18 cellular contexts compared by ENCODE assay signal in genomic region chr10:47225928-47226645, GRCh38.
DNase-seq lines count a peak whose midpoint lies in the region; ATAC-seq and TF ChIP-seq lines count a peak whose summit lies in the region.
"Had no signal": no experiment of that assay in that cellular context is flagged by ENCODE, and none has a peak within 500 bp of the region (broad histone marks: within the 10 kb centered on the region; RNA-seq: fewer than 3 reads in every experiment).

No MANE protein-coding gene starts in this region.

- H3K4ac ChIP-seq in H9 (ENCODE audit: low read depth, low read length): no peak overlapping the region

- no peaks in the 10 kb centered on the region for H3K4me1 ChIP-seq in H9 (ENCODE audit: insufficient read depth, low read length)
- H3K4me1 ChIP-seq: BLaER1 treated with 17β-estradiol and CSF1 and Interleukin-3, amounts not matched to agents 10 nM and 100 nM had no signal

- H2BK5ac ChIP-seq in H9 (ENCODE audit: insufficient read length, low read length): no peak overlapping the region

- peak; percentile 21 for DNase-seq in activated CD8-positive, alpha-beta memory T cell treated with anti-CD3 and anti-CD28 coated beads, Interleukin-2, amount 10 ng/mL, durations not matched to agents 7 days and 5 days
- DNase-seq in activated CD8-positive, alpha-beta memory T cell treated with anti-CD3 and anti-CD28 coated beads, Interleukin-2, amount 50 U/mL, for 48 hours: no peak
- DNase-seq in CD1c-positive myeloid dendritic cell (ENCODE audit: extremely low spot score): peak; percentile 7
- peak; percentile 8 for DNase-seq in H9
- no peak for DNase-seq in nephron progenitor cell
- no peak for DNase-seq in HPDE6-E6E7 (ENCODE audit: extremely low spot score)
- no peak for DNase-seq in activated naive CD4-positive, alpha-beta T cell treated with anti-CD3 and anti-CD28 coated beads, Interleukin-2, amount 50 U/mL, for 16 hours
- DNase-seq: CD4-positive, CD25-positive, alpha-beta regulatory T cell; CD8-positive, alpha-beta memory T cell; COR-L47; DMS153; DMS79; GDM1; GM23248; HCEC 1CT; IMR-90 had no signal

- no peaks in the 10 kb centered on the region for H3K79me2 ChIP-seq in H9 (ENCODE audit: insufficient read depth, low read length)

- no peak overlapping the region for H3K9ac ChIP-seq in H9 (ENCODE audit: extremely low read depth, insufficient read length, low read length)
- H3K9ac ChIP-seq: BLaER1 treated with 17β-estradiol and CSF1 and Interleukin-3, amounts not matched to agents 10 nM and 100 nM; GM23248 had no signal

- no peak overlapping the region for H3K14ac ChIP-seq in H9 (ENCODE audit: insufficient read depth, low read length)

- H3K56ac ChIP-seq in H9 (ENCODE audit: insufficient read length, low read depth, low read length): no peak overlapping the region

- H3K23ac ChIP-seq in H9 (ENCODE audit: insufficient read length, low read depth, low read length): no peak overlapping the region

- ATAC-seq in activated CD8-positive, alpha-beta memory T cell treated with anti-CD3 and anti-CD28 coated beads, Interleukin-2, amount 10 ng/mL, durations not matched to agents 7 days and 5 days: no peak

- H3K23me2 ChIP-seq in H9 (ENCODE audit: insufficient read length, low read depth, low read length, poor library complexity, severe bottlenecking): no peaks in the 10 kb centered on the region

- H2AFZ ChIP-seq in H9 (ENCODE audit: low read length): no peak overlapping the region
- H2AFZ ChIP-seq: GM23248 had no signal

- H3K4me3 Mint-ChIP-seq in activated CD8-positive, alpha-beta memory T cell treated with anti-CD3 and anti-CD28 coated beads, Interleukin-2, amount 10 ng/mL, durations not matched to agents 7 days and 5 days: no peak overlapping the region
- H3K4me3 Mint-ChIP-seq in H9 (no peak overlapping the region), nephron progenitor cell (no peak overlapping the region)
- H3K4me3 Mint-ChIP-seq: B cell; CD4-positive, CD25-positive, alpha-beta regulatory T cell; CD8-positive, alpha-beta memory T cell had no signal

- H3K79me1 ChIP-seq in H9 (ENCODE audit: insufficient read depth, low read depth, low read length, poor library complexity, severe bottlenecking): no peaks in the 10 kb centered on the region

- H3K27me3 Mint-ChIP-seq in activated CD8-positive, alpha-beta memory T cell treated with anti-CD3 and anti-CD28 coated beads, Interleukin-2, amount 10 ng/mL, durations not matched to agents 7 days and 5 days: no peaks in the 10 kb centered on the region
- H3K27me3 Mint-ChIP-seq in H9 (ENCODE audit: low read depth) (peaks cover 8% of the 10 kb centered on the region), nephron progenitor cell (ENCODE audit: low read depth, poor library complexity) (peaks cover 3% of the 10 kb centered on the region)
- H3K27me3 Mint-ChIP-seq: CD4-positive, CD25-positive, alpha-beta regulatory T cell; CD8-positive, alpha-beta memory T cell had no signal

- no peak overlapping the region for H3K27ac ChIP-seq in H9 (ENCODE audit: insufficient read length, low read depth, low read length)
- H3K27ac ChIP-seq: BLaER1 treated with 17β-estradiol and CSF1 and Interleukin-3, amounts not matched to agents 10 nM and 100 nM; GM23248 had no signal

- H3K9me3 Mint-ChIP-seq in activated CD8-positive, alpha-beta memory T cell treated with anti-CD3 and anti-CD28 coated beads, Interleukin-2, amount 10 ng/mL, durations not matched to agents 7 days and 5 days (ENCODE audit: low read depth): no peaks in the 10 kb centered on the region
- H3K9me3 Mint-ChIP-seq in H9 (peaks cover 10 to 16% of the 10 kb centered on the region in 2 experiments; a peak in 4 of 5 replicates), nephron progenitor cell (peaks cover 19% of the 10 kb centered on the region)
- H3K9me3 Mint-ChIP-seq: CD8-positive, alpha-beta memory T cell had no signal

- TF ChIP-seq CTCF in H9 (conservative IDR thresholded peaks at IDR 0.05) (no peak), nephron progenitor cell (IDR thresholded peaks at IDR 0.05) (no peak)

- WGBS in H9 (ENCODE audit: extremely low coverage, insufficient read length, low lambda C conversion rate): no CpG with 5 or more reads among the region's 8 CpGs

- H3K36me3 Mint-ChIP-seq in activated CD8-positive, alpha-beta memory T cell treated with anti-CD3 and anti-CD28 coated beads, Interleukin-2, amount 10 ng/mL, durations not matched to agents 7 days and 5 days: no peaks in the 10 kb centered on the region
- peaks cover 0 to 16% (median 0%) of the 10 kb centered on the region in 3 experiments; a peak in 4 of 7 replicates for H3K36me3 Mint-ChIP-seq in H9 (ENCODE audit: insufficient read depth in 1 of 3, low read depth in 3 of 3)
- H3K36me3 Mint-ChIP-seq in nephron progenitor cell (ENCODE audit: low read depth): peaks cover 12% of the 10 kb centered on the region
- H3K36me3 Mint-ChIP-seq: CD8-positive, alpha-beta memory T cell had no signal

- no peak overlapping the region for H3K27ac Mint-ChIP-seq in activated CD8-positive, alpha-beta memory T cell treated with anti-CD3 and anti-CD28 coated beads, Interleukin-2, amount 10 ng/mL, durations not matched to agents 7 days and 5 days
- H3K27ac Mint-ChIP-seq in H9 (no peak overlapping the region; a peak in 1 of 7 replicates), nephron progenitor cell (peak overlapping the region; percentile 21)
- H3K27ac Mint-ChIP-seq: B cell had no signal

- no peak overlapping the region for H2BK15ac ChIP-seq in H9 (ENCODE audit: low read depth, low read length)

- peak overlapping the region; percentile 38 for H4K8ac ChIP-seq in H9 (replicated peaks; ENCODE audit: insufficient read length, low read depth, low read length)

- H2AK5ac ChIP-seq in H9 (ENCODE audit: insufficient read length, low read length): no peak overlapping the region

- no peaks in the 10 kb centered on the region for H3K9me3 ChIP-seq in H9 (ENCODE audit: control insufficient read depth, low read depth, low read length)

- H4K5ac ChIP-seq in H9 (ENCODE audit: insufficient read length, low read depth, low read length): no peak overlapping the region

- no peak overlapping the region for H4K91ac ChIP-seq in H9 (ENCODE audit: insufficient read length, low read depth, low read length)

- H2BK20ac ChIP-seq in H9 (ENCODE audit: low read depth, low read length, poor library complexity, severe bottlenecking): no peak overlapping the region

- no peak overlapping the region for H2BK120ac ChIP-seq in H9 (ENCODE audit: low read depth, low read length, poor library complexity, severe bottlenecking)

- peaks cover 2% of the 10 kb centered on the region for H3K4me1 Mint-ChIP-seq in activated CD8-positive, alpha-beta memory T cell treated with anti-CD3 and anti-CD28 coated beads, Interleukin-2, amount 10 ng/mL, durations not matched to agents 7 days and 5 days
- H3K4me1 Mint-ChIP-seq in H9: peaks cover 4 to 7% of the 10 kb centered on the region in 2 experiments
- H3K4me1 Mint-ChIP-seq in nephron progenitor cell: peaks cover 6% of the 10 kb centered on the region
- H3K4me1 Mint-ChIP-seq: B cell had no signal

- no peaks in the 10 kb centered on the region for H4K20me1 ChIP-seq in H9 (ENCODE audit: control insufficient read depth, insufficient read depth, insufficient read length)
- H4K20me1 ChIP-seq: BLaER1 treated with 17β-estradiol and CSF1 and Interleukin-3, amounts not matched to agents 10 nM and 100 nM had no signal

- no peak overlapping the region for H2BK12ac ChIP-seq in H9 (ENCODE audit: insufficient read length, low read depth, low read length)

- H3K18ac ChIP-seq in H9 (ENCODE audit: insufficient read length, low read depth, low read length): no peak overlapping the region

- no peak overlapping the region for H3T11ph ChIP-seq in H9 (ENCODE audit: low read length)

- no peaks in the 10 kb centered on the region for H3K27me3 ChIP-seq in H9 (ENCODE audit: insufficient read depth, low read length)
- H3K27me3 ChIP-seq: BLaER1 treated with 17β-estradiol and CSF1 and Interleukin-3, amounts not matched to agents 10 nM and 100 nM had no signal

- CTCF ChIA-PET in activated CD8-positive, alpha-beta memory T cell treated with anti-CD3 and anti-CD28 coated beads, Interleukin-2, amount 10 ng/mL, durations not matched to agents 7 days and 5 days (lab: Charles Lee): interaction anchor here (1.3 kb wide), 1 partner anchor 85 kb away, joined by 3 read pairs; no protein-coding TSS in a partner anchor

- no peak overlapping the region for H3K4me2 ChIP-seq in H9 (ENCODE audit: insufficient read depth, insufficient read length, low read length)
- H3K4me2 ChIP-seq: BLaER1 treated with 17β-estradiol and CSF1 and Interleukin-3, amounts not matched to agents 10 nM and 100 nM had no signal

Comparison
In these comparisons a context has a peak if more than half of its experiments do, and no peak if none do; other contexts are left out.
1. DNase-seq: peak in activated CD8-positive, alpha-beta memory T cell treated with anti-CD3 and anti-CD28 coated beads, Interleukin-2, amount 10 ng/mL, durations not matched to agents 7 days and 5 days (single experiment), CD1c-positive myeloid dendritic cell (single experiment) and H9 (single experiment); none in activated CD8-positive, alpha-beta memory T cell treated with anti-CD3 and anti-CD28 coated beads, Interleukin-2, amount 50 U/mL, for 48 hours (single experiment), nephron progenitor cell (single experiment), HPDE6-E6E7 (single experiment) and activated naive CD4-positive, alpha-beta T cell treated with anti-CD3 and anti-CD28 coated beads, Interleukin-2, amount 50 U/mL, for 16 hours (single experiment).